Comparison of ENCODE assay signal across 8 cellular contexts in genomic region chr4:37978509-37978908, GRCh38. TPM values are rescaled to one million over a fixed set of nuclear protein-coding genes. Genes with fewer than 3 reads are reported as not detected.
DNase-seq lines count a peak whose midpoint lies in the region; ATAC-seq and TF ChIP-seq lines count a peak whose summit lies in the region.

No MANE protein-coding gene starts in this region.

- CTCF ChIA-PET in CD8-positive, alpha-beta memory T cell (lab: Charles Lee) = interaction anchor here (0.6 to 1.9 kb wide), 8 partner anchors 11 to 377 kb away, joined by 3 to 6 read pairs (median 4); partner anchors contain the start of gene TBC1D1

- no peaks in the 10 kb centered on the region for H3K36me3 Mint-ChIP-seq in CD8-positive, alpha-beta memory T cell
- peaks cover 5% of the 10 kb centered on the region for H3K36me3 Mint-ChIP-seq in effector memory CD8-positive, alpha-beta T cell (ENCODE audit: insufficient read depth)

- DNase-seq in CD8-positive, alpha-beta memory T cell = no peak
- no peak for DNase-seq in MG63
- no peak for DNase-seq in effector memory CD8-positive, alpha-beta T cell
- DNase-seq in ovary = no peak
- no peak for DNase-seq in left lung

- no peak for TF ChIP-seq EP300 in ovary (IDR thresholded peaks at IDR 0.05)

- no peaks in the 10 kb centered on the region for H3K27me3 Mint-ChIP-seq in CD8-positive, alpha-beta memory T cell
- no peaks in the 10 kb centered on the region for H3K27me3 Mint-ChIP-seq in effector memory CD8-positive, alpha-beta T cell

- H3K4me1 Mint-ChIP-seq in CD8-positive, alpha-beta memory T cell = peaks cover 33 to 49% (median 42%) of the 10 kb centered on the region in 3 donors
- H3K4me1 Mint-ChIP-seq in effector memory CD8-positive, alpha-beta T cell (ENCODE audit: low read depth in 2 of 2) = peaks cover 16 to 31% of the 10 kb centered on the region in 2 donors

- 52 to 69% (median 61%) methylated on average over 4 of the region's 4 CpGs for WGBS in ovary, 3 donors

- H3K9me3 Mint-ChIP-seq in CD8-positive, alpha-beta memory T cell = no peaks in the 10 kb centered on the region
- H3K9me3 Mint-ChIP-seq in effector memory CD8-positive, alpha-beta T cell = no peaks in the 10 kb centered on the region

- peaks cover 17% of the 10 kb centered on the region for H3K4me1 ChIP-seq in CD8-positive, alpha-beta memory T cell (ENCODE audit: insufficient read depth, low read length)
- H3K4me1 ChIP-seq in ovary (ENCODE audit: insufficient read depth) = peaks cover 7% of the 10 kb centered on the region
- peaks cover 0 to 48% of the 10 kb centered on the region in 2 donors for H3K4me1 ChIP-seq in left lung

- TF ChIP-seq POLR2A in ovary (IDR thresholded peaks at IDR 0.05) = no peak

- no peak for ATAC-seq in effector memory CD8-positive, alpha-beta T cell (replicated peaks)
- ATAC-seq in left lung (no peak), GM19023 (IDR thresholded peaks at IDR 0.05; ENCODE audit: unreplicated experiment) (no peak), HG02840 (IDR thresholded peaks at IDR 0.05; ENCODE audit: low FRiP score, unreplicated experiment) (no peak), HG03139 (IDR thresholded peaks at IDR 0.05; ENCODE audit: unreplicated experiment) (no peak)

- peak overlapping the region; percentile 72 for H3K4me3 ChIP-seq in CD8-positive, alpha-beta memory T cell (ENCODE audit: low read length)
- H3K4me3 ChIP-seq in MG63 = peak overlapping the region; percentile 64
- peak overlapping the region; percentile 55 for H3K4me3 ChIP-seq in ovary
- peak overlapping the region in 1 of 2 donors; percentile 82 for H3K4me3 ChIP-seq in left lung

- no peaks in the 10 kb centered on the region for H3K9me3 ChIP-seq in CD8-positive, alpha-beta memory T cell (ENCODE audit: low read length)
- H3K9me3 ChIP-seq in MG63 (no peaks in the 10 kb centered on the region), ovary (no peaks in the 10 kb centered on the region), left lung (no peaks in the 10 kb centered on the region)

- peak overlapping the region in 3 of 8 donors; percentile 89 to 90 (median 90) for H3K27ac Mint-ChIP-seq in CD8-positive, alpha-beta memory T cell
- peak overlapping the region; percentile 74 to 81 for H3K27ac Mint-ChIP-seq in effector memory CD8-positive, alpha-beta T cell

- intact Hi-C loops in ovary (cut with DNase I) = loop anchor here in 3 of 4 donors (2.0 to 10.0 kb wide), 3 partner anchors 56 to 154 kb away; partner anchors contain the start of genes PGM2 (in 2 of the 3) and TBC1D1 (in 1 of the 3)
- intact Hi-C loops in left lung (cut with DNase I) = no loop called here

- H3K36me3 ChIP-seq in CD8-positive, alpha-beta memory T cell (ENCODE audit: insufficient read depth, low read length) = no peaks in the 10 kb centered on the region
- H3K36me3 ChIP-seq in MG63 (no peaks in the 10 kb centered on the region), ovary (no peaks in the 10 kb centered on the region), left lung (no peaks in the 10 kb centered on the region)

- H3K4me3 Mint-ChIP-seq in CD8-positive, alpha-beta memory T cell = peak overlapping the region; percentile 84 to 95 (median 87)
- H3K4me3 Mint-ChIP-seq in effector memory CD8-positive, alpha-beta T cell = peak overlapping the region; percentile 83 to 87

- TF ChIP-seq CTCF in ovary (IDR thresholded peaks at IDR 0.05) = no peak
- no peak for TF ChIP-seq CTCF in left lung (IDR thresholded peaks at IDR 0.05)

- H3K27ac ChIP-seq in CD8-positive, alpha-beta memory T cell (ENCODE audit: low read depth, low read length) = no peak overlapping the region
- H3K27ac ChIP-seq in ovary (peak overlapping the region in 1 of 2 donors; percentile 92), left lung (peak overlapping the region in 1 of 2 donors; percentile 97)

- POLR2A ChIA-PET in CD8-positive, alpha-beta memory T cell (lab: Charles Lee) = no interaction called here

- no peaks in the 10 kb centered on the region for H3K27me3 ChIP-seq in CD8-positive, alpha-beta memory T cell (ENCODE audit: insufficient read depth, low read length, poor library complexity, severe bottlenecking)
- H3K27me3 ChIP-seq in MG63 (no peaks in the 10 kb centered on the region), ovary (no peaks in the 10 kb centered on the region), left lung (no peaks in the 10 kb centered on the region)

RNA-seq across cellular contexts. Expression of gene PTTG2, which starts 18.3 kb away (rescaled TPM):
- total RNA-seq in CD8-positive, alpha-beta memory T cell = under 1 TPM in 1 of 2 experiments, not detected in 1; 0.55 TPM
- polyA plus RNA-seq in CD8-positive, alpha-beta memory T cell = not detected
- not detected in 2 replicates for total RNA-seq in MG63 (2014; rRNA removed; shearing (Covaris generic); ENCODE audit: low replicate concordance)
- total RNA-seq in ovary = 1 to 10 TPM in 1 of 7 donors, under 1 TPM in 5, not detected in 1; 0.31 to 2.3 (median 0.77) TPM
- under 1 TPM; 0.13 to 0.32 TPM for polyA plus RNA-seq in ovary
- total RNA-seq in left lung = under 1 TPM in 1 of 2 donors, not detected in 1; 0.58 TPM

Comparison
In these comparisons a context has a peak if more than half of its experiments do, and no peak if none do; other contexts are left out.
1. intact Hi-C loops: an anchor here in ovary (2.0 to 10.0 kb wide); none called in left lung.